Comparison of ENCODE assay signal across 8 cellular contexts in genomic region chr10:132539431-132539839, GRCh38. TPM values are rescaled to one million over a fixed set of nuclear protein-coding genes. Genes with fewer than 3 reads are reported as not detected.
A peak's percentile ranks its signal among the peaks of the same experiment; 100 is the strongest.
DNase-seq lines count a peak whose midpoint lies in the region; ATAC-seq and TF ChIP-seq lines count a peak whose summit lies in the region.

No MANE protein-coding gene starts in this region.

- H3K27ac ChIP-seq in esophagus muscularis mucosa (replicated peaks in 1 of 4) (peak overlapping the region; percentile 88 to 97 (median 94)), prostate gland (peak overlapping the region; percentile 81 to 86)

- H3K9me3 ChIP-seq in Caco-2 (no peaks in the 10 kb centered on the region), esophagus muscularis mucosa (no peaks in the 10 kb centered on the region), prostate gland (no peaks in the 10 kb centered on the region)

- H3K36me3 ChIP-seq in Caco-2 (ENCODE audit: control insufficient read depth, insufficient read depth, low read length) = no peaks in the 10 kb centered on the region
- H3K36me3 ChIP-seq in esophagus muscularis mucosa = peaks cover 0 to 10% (median 0%) of the 10 kb centered on the region in 4 donors
- no peaks in the 10 kb centered on the region for H3K36me3 ChIP-seq in prostate gland

- BruUV-seq in Caco-2 (replicated peaks; lab: Mats Ljungman, UMichigan) = no TSS peak

- DNase-seq in Caco-2 (no peak), esophagus muscularis mucosa (ENCODE audit: extremely low spot score) (no peak), prostate gland (ENCODE audit: low spot score) (peak; percentile 68)

- no peaks in the 10 kb centered on the region for H3K27me3 Mint-ChIP-seq in Caco-2 (ENCODE audit: insufficient read depth, unreplicated experiment)

- ATAC-seq in HG03354 (IDR thresholded peaks at IDR 0.05; ENCODE audit: poor library complexity, severe bottlenecking, unreplicated experiment) (no peak), HG03135 (IDR thresholded peaks at IDR 0.05; ENCODE audit: unreplicated experiment) (no peak), GM21423 (IDR thresholded peaks at IDR 0.05; ENCODE audit: unreplicated experiment) (no peak), HG02884 (IDR thresholded peaks at IDR 0.05; ENCODE audit: unreplicated experiment) (no peak)

- H3K4me1 ChIP-seq in Caco-2 (peaks cover 15% of the 10 kb centered on the region), esophagus muscularis mucosa (peaks cover 63 to 86% (median 80%) of the 10 kb centered on the region in 4 donors), prostate gland (replicated peaks) (peaks cover 13% of the 10 kb centered on the region)

- intact Hi-C loops in Caco-2 (cut with micrococcal nuclease; ENCODE audit: unreplicated experiment) (no loop called here), esophagus muscularis mucosa (cut with DNase I) (loop anchor here (5.0 kb wide), 3 partner anchors 77 to 142 kb away; partner anchors contain the start of gene PWWP2B), prostate gland (cut with DNase I) (no loop called here)

- no peak overlapping the region for H3K27ac Mint-ChIP-seq in Caco-2 (ENCODE audit: unreplicated experiment)

- no peak for TF ChIP-seq EP300 in esophagus muscularis mucosa (IDR thresholded peaks at IDR 0.05)

- H3K4me1 Mint-ChIP-seq in Caco-2 (ENCODE audit: low read depth, unreplicated experiment) = peaks cover 16% of the 10 kb centered on the region

- no peaks in the 10 kb centered on the region for H3K27me3 ChIP-seq in Caco-2 (replicated peaks; ENCODE audit: control insufficient read depth, insufficient read depth, low read length)
- no peaks in the 10 kb centered on the region for H3K27me3 ChIP-seq in esophagus muscularis mucosa
- H3K27me3 ChIP-seq in prostate gland (replicated peaks; ENCODE audit: insufficient read depth) = no peaks in the 10 kb centered on the region

- CTCF ChIA-PET in Caco-2 (lab: Charles Lee) = no interaction called here

- TF ChIP-seq CTCF in Caco-2 (IDR thresholded peaks at IDR 0.05; ENCODE audit: insufficient read depth in 1 of 2, low read depth in 1 of 2, low read length in 1 of 2, severe bottlenecking in 1 of 2, unreplicated experiment in 1 of 2) = no peak
- no peak for TF ChIP-seq CTCF in WI38 (IDR thresholded peaks at IDR 0.05; ENCODE audit: low read depth, low read length)
- TF ChIP-seq CTCF in esophagus muscularis mucosa (IDR thresholded peaks at IDR 0.05) = no peak
- no peak for TF ChIP-seq CTCF in prostate gland (IDR thresholded peaks at IDR 0.05)

- H3K9me3 Mint-ChIP-seq in Caco-2 (ENCODE audit: unreplicated experiment) = no peaks in the 10 kb centered on the region

- peak overlapping the region; percentile 87 for H3K4me3 Mint-ChIP-seq in Caco-2 (ENCODE audit: unreplicated experiment)

- no peak for TF ChIP-seq POLR2A in esophagus muscularis mucosa (IDR thresholded peaks at IDR 0.05; ENCODE audit: low read depth)
- TF ChIP-seq POLR2A in prostate gland (IDR thresholded peaks at IDR 0.05) = no peak

- POLR2A ChIA-PET in Caco-2 (lab: Charles Lee) = no interaction called here

- peaks cover 13% of the 10 kb centered on the region for H3K36me3 Mint-ChIP-seq in Caco-2 (ENCODE audit: insufficient read depth, unreplicated experiment)

- no peak overlapping the region; the same call in 1 of the 2 replicates for H3K4me3 ChIP-seq in Caco-2 (ENCODE audit: low read depth, low read length)
- H3K4me3 ChIP-seq in WI38 (ENCODE audit: low read depth, low read length) = peak overlapping the region; percentile 83
- peak overlapping the region; percentile 73 to 91 (median 83) for H3K4me3 ChIP-seq in esophagus muscularis mucosa
- H3K4me3 ChIP-seq in prostate gland = peak overlapping the region; percentile 58 to 68

- 55% methylated on average over 8 of the region's 11 CpGs for WGBS in esophagus muscularis mucosa
- 10% methylated on average over 11 of the region's 11 CpGs for WGBS in prostate gland

RNA-seq across cellular contexts. Expression of gene INPP5A, which starts 1.8 kb away (rescaled TPM):
- 43.9 and 44.5 TPM in 2 replicates for total RNA-seq in Caco-2 (2022)
- total RNA-seq in esophagus muscularis mucosa = 100 to 1,000 TPM; 234 to 301 (median 245) TPM
- 10 to 100 TPM; 49.5 to 83.3 TPM for total RNA-seq in prostate gland
